2 cellular contexts compared by ENCODE assay signal in genomic region chr2:32357545-32358482, GRCh38.
TF ChIP-seq lines count a peak whose summit lies in the region.

No MANE protein-coding gene starts in this region.

TF ChIP-seq in SK-N-SH, 30 proteins besides CTCF, POLR2A, EP300 and RAD21 (continued from another document):
- TF ChIP-seq USF1 (IDR thresholded peaks at IDR 0.05; ENCODE audit: borderline replicate concordance, low read depth) (no peak), GATA2 (CRISPR knock-in tag; IDR thresholded peaks at IDR 0.05) (no peak), YY1 (IDR thresholded peaks at IDR 0.05; ENCODE audit: low read depth) (no peak), CHD2 (IDR thresholded peaks at IDR 0.05; ENCODE audit: low read length, partially characterized antibody) (peak; percentile 25), REST (IDR thresholded peaks at IDR 0.05; ENCODE audit: low read depth, low read length) (no peak), NRF1 (IDR thresholded peaks at IDR 0.05; ENCODE audit: low read depth, low read length) (peak; percentile 29; the same call in 1 of the 2 replicates)

TF ChIP-seq in GM12878, 131 proteins besides CTCF, POLR2A, EP300 and RAD21 (continued from another document and continues in another):
- no peak for TF ChIP-seq E2F4 (IDR thresholded peaks at IDR 0.05; ENCODE audit: low read depth, low read length)
- TF ChIP-seq FOXK2 (IDR thresholded peaks at IDR 0.05), result no peak
- TF ChIP-seq ELK1 (IDR thresholded peaks at IDR 0.05; ENCODE audit: low read depth, low read length), result 0 out of 2 replicates have a peak, but pooled peaks have one; percentile 29
- TF ChIP-seq SMAD5 (IDR thresholded peaks at IDR 0.05; ENCODE audit: low read depth), result no peak
- no peak for TF ChIP-seq ATF2 (IDR thresholded peaks at IDR 0.05; ENCODE audit: low read length)
- no peak for TF ChIP-seq ZBTB11 (CRISPR knock-in tag; IDR thresholded peaks at IDR 0.05)
- no peak for TF ChIP-seq SMC3 (IDR thresholded peaks at IDR 0.05; ENCODE audit: borderline replicate concordance, low read length)
- no peak for TF ChIP-seq CBFB (IDR thresholded peaks at IDR 0.05; ENCODE audit: low read depth)
- TF ChIP-seq PAX5 (IDR thresholded peaks at IDR 0.05; ENCODE audit: borderline replicate concordance, low read depth, low read length), result peak; percentile 4; the same call in 1 of the 2 replicates
- TF ChIP-seq RCOR1 (conservative IDR thresholded peaks at IDR 0.05; ENCODE audit: low read depth, low read length), result no peak
- TF ChIP-seq SRF (IDR thresholded peaks at IDR 0.05; ENCODE audit: low read depth in 2 of 2, low read length in 2 of 2), result no peak
- no peak for TF ChIP-seq CEBPB (IDR thresholded peaks at IDR 0.05; ENCODE audit: borderline replicate concordance in 1 of 2, low read depth in 2 of 2, low read length in 2 of 2)
- TF ChIP-seq BCLAF1 (IDR thresholded peaks at IDR 0.05), result no peak
- TF ChIP-seq PRDM15 (CRISPR knock-in tag; IDR thresholded peaks at IDR 0.05), result no peak
- no peak for TF ChIP-seq ETV6 (conservative IDR thresholded peaks at IDR 0.05 in 1 of 2, IDR thresholded peaks at IDR 0.05 in 1 of 2; ENCODE audit: borderline replicate concordance in 1 of 2, low read depth in 1 of 2)
- 0 out of 2 replicates have a peak, but pooled peaks have one; percentile 4 for TF ChIP-seq MXI1 (IDR thresholded peaks at IDR 0.05; ENCODE audit: low read depth, low read length)
- 0 out of 2 replicates have a peak, but pooled peaks have one; percentile 69 for TF ChIP-seq WRNIP1 (IDR thresholded peaks at IDR 0.05; ENCODE audit: borderline replicate concordance, low read depth, low read length)
- TF ChIP-seq SMAD1 (IDR thresholded peaks at IDR 0.05; ENCODE audit: low read depth, partially characterized antibody), result no peak
- TF ChIP-seq RUNX3 (IDR thresholded peaks at IDR 0.05; ENCODE audit: low read length), result 0 out of 2 replicates have a peak, but pooled peaks have one; percentile 33
- no peak for TF ChIP-seq ZNF217 (IDR thresholded peaks at IDR 0.05)
- TF ChIP-seq IKZF1 (conservative IDR thresholded peaks at IDR 0.05), result no peak
- TF ChIP-seq YY1 (IDR thresholded peaks at IDR 0.05; ENCODE audit: low read depth, low read length), result no peak
- TF ChIP-seq USF1 (IDR thresholded peaks at IDR 0.05; ENCODE audit: borderline replicate concordance, extremely low read length, insufficient read depth, low read depth, low read length), result no peak
- TF ChIP-seq SPI1 (IDR thresholded peaks at IDR 0.05; ENCODE audit: borderline replicate concordance, insufficient read depth, low read depth, low read length), result no peak
- no peak for TF ChIP-seq ZNF622 (IDR thresholded peaks at IDR 0.05)
- TF ChIP-seq TARDBP (IDR thresholded peaks at IDR 0.05; ENCODE audit: borderline replicate concordance), result no peak
- TF ChIP-seq NFIC (IDR thresholded peaks at IDR 0.05; ENCODE audit: low read depth, low read length), result no peak
- TF ChIP-seq ZBED1 (IDR thresholded peaks at IDR 0.05; ENCODE audit: borderline replicate concordance), result no peak
- 0 out of 2 replicates have a peak, but pooled peaks have one; percentile 15 for TF ChIP-seq NBN (IDR thresholded peaks at IDR 0.05)
- TF ChIP-seq E4F1 (IDR thresholded peaks at IDR 0.05; ENCODE audit: borderline replicate concordance, partially characterized antibody), result no peak
- no peak for TF ChIP-seq FOXM1 (IDR thresholded peaks at IDR 0.05; ENCODE audit: low read depth, low read length)
- no peak for TF ChIP-seq CREB1 (IDR thresholded peaks at IDR 0.05; ENCODE audit: low read depth)
- no peak for TF ChIP-seq CHD2 (IDR thresholded peaks at IDR 0.05; ENCODE audit: borderline replicate concordance, low read depth, low read length)
- TF ChIP-seq ZBTB4 (CRISPR knock-in tag; IDR thresholded peaks at IDR 0.05), result no peak
- TF ChIP-seq ZNF274 (IDR thresholded peaks at IDR 0.05; ENCODE audit: insufficient read depth, insufficient read length), result no peak
